Comparison of ENCODE assay signal across 9 cellular contexts in the genomic region with DNA sequence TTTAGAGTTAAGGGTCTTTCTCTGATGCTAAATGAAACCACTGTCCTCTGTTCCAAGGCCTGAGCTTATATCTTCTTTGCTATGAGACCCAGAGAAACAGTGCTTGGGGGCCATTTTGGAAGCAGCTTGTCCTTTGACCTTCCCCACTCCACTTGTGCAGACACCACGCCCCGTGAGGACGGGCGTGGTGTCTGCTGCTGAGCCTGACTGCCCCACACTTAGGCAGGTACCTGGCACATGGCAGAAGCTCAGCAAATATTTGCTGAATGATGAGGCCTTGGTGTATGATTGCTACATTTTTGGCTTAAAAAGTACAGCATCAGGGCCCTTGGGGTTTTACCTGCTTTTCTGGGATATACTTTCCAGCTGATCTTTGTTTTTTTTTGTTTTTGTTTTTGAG.
A peak's percentile ranks its signal among the peaks of the same experiment; 100 is the strongest.
DNase-seq lines count a peak whose midpoint lies in the region; ATAC-seq and TF ChIP-seq lines count a peak whose summit lies in the region.
"Had no signal": no experiment of that assay in that cellular context is flagged by ENCODE, and none has a peak within 500 bp of the region (broad histone marks: within the 10 kb centered on the region; RNA-seq: fewer than 3 reads in every experiment).

No MANE protein-coding gene starts in this region.

- H3K27me3 ChIP-seq in tibial nerve, result no peaks in the 10 kb centered on the region

- peak overlapping the region; percentile 66 for H3K4me3 Mint-ChIP-seq in activated CD8-positive, alpha-beta memory T cell treated with anti-CD3 and anti-CD28 coated beads, Interleukin-2, amount 10 ng/mL, durations not matched to agents 7 days and 5 days
- H3K4me3 Mint-ChIP-seq in activated T-helper 1 cell treated with anti-CD3 and anti-CD28 coated beads, Interleukin-12 subunit alpha, Interleukin-12 subunit beta, Interleukin-2, Interleukin-4 antibody, amounts not matched to agents 30 ng/mL and 10 ng/mL and 1 ng/mL, durations not matched to agents 14 hours and 24 hours and 36 hours, result peak overlapping the region; percentile 53

- H3K27ac ChIP-seq in tibial nerve, result peak overlapping the region; percentile 1 to 78 (median 67)

- WGBS in tibial nerve, 2 donors, result 87 to 94% methylated on average over 4 of the region's 4 CpGs

- no peaks in the 10 kb centered on the region for H3K9me3 ChIP-seq in tibial nerve

- ATAC-seq in activated CD8-positive, alpha-beta memory T cell treated with anti-CD3 and anti-CD28 coated beads, Interleukin-2, amount 10 ng/mL, durations not matched to agents 7 days and 5 days, result no peak
- ATAC-seq in left colon, result peak; percentile 72
- ATAC-seq in GM21515 (IDR thresholded peaks at IDR 0.05; ENCODE audit: unreplicated experiment), result no peak

- H3K4me1 ChIP-seq in tibial nerve, result peaks cover 0 to 33% (median 21%) of the 10 kb centered on the region in 4 donors

- no peaks in the 10 kb centered on the region for H3K9me3 Mint-ChIP-seq in activated CD8-positive, alpha-beta memory T cell treated with anti-CD3 and anti-CD28 coated beads, Interleukin-2, amount 10 ng/mL, durations not matched to agents 7 days and 5 days (ENCODE audit: low read depth)
- H3K9me3 Mint-ChIP-seq in activated T-helper 1 cell treated with anti-CD3 and anti-CD28 coated beads, Interleukin-12 subunit alpha, Interleukin-12 subunit beta, Interleukin-2, Interleukin-4 antibody, amounts not matched to agents 30 ng/mL and 10 ng/mL and 1 ng/mL, durations not matched to agents 14 hours and 24 hours and 36 hours, result peaks cover 4% of the 10 kb centered on the region

- no peak for DNase-seq in activated CD8-positive, alpha-beta memory T cell treated with anti-CD3 and anti-CD28 coated beads, Interleukin-2, amount 10 ng/mL, durations not matched to agents 7 days and 5 days
- no peak for DNase-seq in activated CD8-positive, alpha-beta memory T cell treated with anti-CD3 and anti-CD28 coated beads for 24 hours
- DNase-seq in activated T-helper 1 cell treated with anti-CD3 and anti-CD28 coated beads, Interleukin-12 subunit alpha, Interleukin-12 subunit beta, Interleukin-2, Interleukin-4 antibody, amounts not matched to agents 30 ng/mL and 10 ng/mL and 1 ng/mL, durations not matched to agents 14 hours and 24 hours and 36 hours (ENCODE audit: low spot score), result no peak
- DNase-seq in left colon, result peak in 1 of 2 donors; percentile 49
- DNase-seq in tibial nerve (ENCODE audit: low spot score in 2 of 2), result no peak
- no peak for DNase-seq in NCI-H1417 (lab: John Stamatoyannopoulos, UW)
- no peak for DNase-seq in HPDE6-E6E7 (ENCODE audit: extremely low spot score)
- DNase-seq: stimulated activated CD4-positive, alpha-beta T cell treated with anti-CD3 and anti-CD28 coated beads, Interleukin-12 subunit alpha, Interleukin-12 subunit beta, amount 100 ng/mL, for 4 hours had no signal

- no peak overlapping the region for H3K4me3 ChIP-seq in tibial nerve

- H3K36me3 ChIP-seq in tibial nerve, result peaks cover 0 to 2% (median 0%) of the 10 kb centered on the region in 3 donors

- CTCF ChIA-PET in activated CD8-positive, alpha-beta memory T cell treated with anti-CD3 and anti-CD28 coated beads, Interleukin-2, amount 10 ng/mL, durations not matched to agents 7 days and 5 days (lab: Charles Lee), result interaction anchor here (0.8 to 7.8 kb wide), 7 partner anchors 12 to 131 kb away, joined by 3 to 53 read pairs (median 6); a partner anchor contains a TSS

- TF ChIP-seq EP300 in tibial nerve (IDR thresholded peaks at IDR 0.05), result no peak

- H3K36me3 Mint-ChIP-seq in activated CD8-positive, alpha-beta memory T cell treated with anti-CD3 and anti-CD28 coated beads, Interleukin-2, amount 10 ng/mL, durations not matched to agents 7 days and 5 days, result peaks cover 24% of the 10 kb centered on the region
- H3K36me3 Mint-ChIP-seq in activated T-helper 1 cell treated with anti-CD3 and anti-CD28 coated beads, Interleukin-12 subunit alpha, Interleukin-12 subunit beta, Interleukin-2, Interleukin-4 antibody, amounts not matched to agents 30 ng/mL and 10 ng/mL and 1 ng/mL, durations not matched to agents 14 hours and 24 hours and 36 hours (ENCODE audit: low read depth), result peaks cover 18% of the 10 kb centered on the region

- no peak for TF ChIP-seq CTCF in tibial nerve (IDR thresholded peaks at IDR 0.05)

- no peak for TF ChIP-seq POLR2A in tibial nerve (IDR thresholded peaks at IDR 0.05)

- H3K27ac Mint-ChIP-seq in activated CD8-positive, alpha-beta memory T cell treated with anti-CD3 and anti-CD28 coated beads, Interleukin-2, amount 10 ng/mL, durations not matched to agents 7 days and 5 days, result peak overlapping the region; percentile 97
- H3K27ac Mint-ChIP-seq in activated T-helper 1 cell treated with anti-CD3 and anti-CD28 coated beads, Interleukin-12 subunit alpha, Interleukin-12 subunit beta, Interleukin-2, Interleukin-4 antibody, amounts not matched to agents 30 ng/mL and 10 ng/mL and 1 ng/mL, durations not matched to agents 14 hours and 24 hours and 36 hours, result peak overlapping the region; percentile 84

- no peaks in the 10 kb centered on the region for H3K27me3 Mint-ChIP-seq in activated CD8-positive, alpha-beta memory T cell treated with anti-CD3 and anti-CD28 coated beads, Interleukin-2, amount 10 ng/mL, durations not matched to agents 7 days and 5 days
- H3K27me3 Mint-ChIP-seq in activated T-helper 1 cell treated with anti-CD3 and anti-CD28 coated beads, Interleukin-12 subunit alpha, Interleukin-12 subunit beta, Interleukin-2, Interleukin-4 antibody, amounts not matched to agents 30 ng/mL and 10 ng/mL and 1 ng/mL, durations not matched to agents 14 hours and 24 hours and 36 hours (ENCODE audit: insufficient read depth), result no peaks in the 10 kb centered on the region

- intact Hi-C loops in activated T-helper 1 cell treated with anti-CD3 and anti-CD28 coated beads, Interleukin-12 subunit alpha, Interleukin-12 subunit beta, Interleukin-2, Interleukin-4 antibody, amounts not matched to agents 30 ng/mL and 10 ng/mL and 1 ng/mL, durations not matched to agents 14 hours and 24 hours and 36 hours (cut with micrococcal nuclease), result loop anchor here (2.0 to 10.0 kb wide), 3 partner anchors 17 to 275 kb away; a partner anchor contains a TSS
- intact Hi-C loops in left colon (cut with DNase I, micrococcal nuclease), result loop anchor here in 1 of 2 donors (10.0 kb wide), 1 partner anchor 65 kb away; a partner anchor contains a TSS

- peaks cover 94% of the 10 kb centered on the region for H3K4me1 Mint-ChIP-seq in activated CD8-positive, alpha-beta memory T cell treated with anti-CD3 and anti-CD28 coated beads, Interleukin-2, amount 10 ng/mL, durations not matched to agents 7 days and 5 days
- peaks cover 84% of the 10 kb centered on the region for H3K4me1 Mint-ChIP-seq in activated T-helper 1 cell treated with anti-CD3 and anti-CD28 coated beads, Interleukin-12 subunit alpha, Interleukin-12 subunit beta, Interleukin-2, Interleukin-4 antibody, amounts not matched to agents 30 ng/mL and 10 ng/mL and 1 ng/mL, durations not matched to agents 14 hours and 24 hours and 36 hours (ENCODE audit: low read depth)
